Comparison of ENCODE assay signal across 8 cellular contexts in the genomic region with DNA sequence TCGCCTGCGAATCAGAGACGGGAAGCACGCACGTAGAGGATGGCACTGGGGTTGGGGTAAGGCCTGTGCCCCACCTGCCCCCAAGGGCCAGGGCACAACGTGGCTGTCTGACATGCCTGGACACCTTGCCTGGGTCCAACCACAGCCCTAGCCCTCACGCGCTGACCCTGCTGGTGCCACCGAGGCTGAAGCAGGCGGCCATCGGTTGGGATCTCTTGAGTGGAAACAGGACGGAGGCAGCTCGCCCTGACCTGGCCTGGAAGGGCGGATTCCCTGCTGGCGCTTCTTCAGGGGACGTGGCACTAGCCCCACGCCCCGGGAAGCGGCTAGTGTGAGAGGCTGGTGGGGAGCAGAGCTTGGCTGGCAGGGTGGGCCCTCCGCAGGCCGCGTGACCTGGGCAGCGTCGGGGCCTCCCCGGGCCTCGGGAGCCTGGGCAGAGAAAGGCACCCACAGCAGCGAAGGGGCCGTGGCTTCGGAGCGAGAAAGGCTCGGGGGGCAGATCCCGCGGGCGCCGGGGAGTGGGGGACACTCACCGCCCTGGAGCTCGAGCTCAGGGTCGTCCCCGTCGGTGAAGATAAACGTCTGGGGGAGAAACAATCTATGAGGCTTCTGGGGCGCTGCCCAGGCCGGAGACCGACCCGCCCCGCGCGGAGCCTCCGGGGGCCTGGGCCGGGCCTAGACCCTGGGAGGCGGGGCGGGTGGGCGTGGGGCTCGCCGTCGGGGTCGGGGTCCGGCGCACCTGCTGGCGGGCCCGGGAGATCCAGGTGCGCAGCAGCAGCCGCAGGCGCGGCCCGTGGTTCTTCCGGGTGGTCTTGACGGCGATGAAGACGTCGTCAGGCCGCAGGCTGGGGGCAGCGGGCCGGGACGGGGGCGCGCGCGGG. TPM values are rescaled to one million over a fixed set of nuclear protein-coding genes. Genes with fewer than 3 reads are reported as not detected.
A peak's percentile ranks its signal among the peaks of the same experiment; 100 is the strongest.
DNase-seq lines count a peak whose midpoint lies in the region; ATAC-seq and TF ChIP-seq lines count a peak whose summit lies in the region.

No MANE protein-coding gene starts in this region.

- TF ChIP-seq CTCF in WI38 (IDR thresholded peaks at IDR 0.05; ENCODE audit: low read depth, low read length): no peak
- no peak for TF ChIP-seq CTCF in heart left ventricle (IDR thresholded peaks at IDR 0.05)
- TF ChIP-seq CTCF in sigmoid colon (IDR thresholded peaks at IDR 0.05): no peak

- H3K4me3 ChIP-seq in WI38 (ENCODE audit: low read depth, low read length): peak overlapping the region; percentile 85
- H3K4me3 ChIP-seq in heart left ventricle: peak overlapping the region; percentile 63 to 96 (median 82)
- peak overlapping the region; percentile 54 to 90 (median 86) for H3K4me3 ChIP-seq in sigmoid colon

- H3K36me3 Mint-ChIP-seq in activated CD4-positive, alpha-beta T cell treated with anti-CD3 and anti-CD28 coated beads, Interleukin-2, amount 10 ng/mL, durations not matched to agents 7 days and 5 days (ENCODE audit: low read depth): peaks cover 5% of the 10 kb centered on the region

- intact Hi-C loops in heart left ventricle (cut with DNase I) (no loop called here), sigmoid colon (cut with DNase I) (no loop called here)

- no peak for TF ChIP-seq POLR2A in heart left ventricle (IDR thresholded peaks at IDR 0.05)
- TF ChIP-seq POLR2A in sigmoid colon (IDR thresholded peaks at IDR 0.05): no peak

- H3K9me3 Mint-ChIP-seq in activated CD4-positive, alpha-beta T cell treated with anti-CD3 and anti-CD28 coated beads, Interleukin-2, amount 10 ng/mL, durations not matched to agents 7 days and 5 days: no peaks in the 10 kb centered on the region

- peaks cover 23% of the 10 kb centered on the region for H3K4me1 Mint-ChIP-seq in activated CD4-positive, alpha-beta T cell treated with anti-CD3 and anti-CD28 coated beads, Interleukin-2, amount 10 ng/mL, durations not matched to agents 7 days and 5 days

- POLR2A ChIA-PET in activated CD4-positive, alpha-beta T cell treated with anti-CD3 and anti-CD28 coated beads, Interleukin-2, amount 10 ng/mL, durations not matched to agents 7 days and 5 days (lab: Charles Lee): no interaction called here

- H3K27ac Mint-ChIP-seq in activated CD4-positive, alpha-beta T cell treated with anti-CD3 and anti-CD28 coated beads, Interleukin-2, amount 10 ng/mL, durations not matched to agents 7 days and 5 days: peak overlapping the region; percentile 93

- H3K9me3 ChIP-seq in heart left ventricle (no peaks in the 10 kb centered on the region), sigmoid colon (no peaks in the 10 kb centered on the region)

- ATAC-seq in heart left ventricle: peak in 2 of 4 donors; percentile 13 to 16
- ATAC-seq in HG03139 (IDR thresholded peaks at IDR 0.05; ENCODE audit: unreplicated experiment): no peak

- no peak for DNase-seq in activated CD4-positive, alpha-beta T cell treated with anti-CD3 and anti-CD28 coated beads, Interleukin-2, amount 10 ng/mL, durations not matched to agents 7 days and 5 days
- DNase-seq in activated CD4-positive, alpha-beta T cell treated with anti-CD3 and anti-CD28 coated beads for 48 hours: no peak
- peak in 3 of 5 donors; percentile 28 to 71 (median 32) for DNase-seq in heart left ventricle
- DNase-seq in sigmoid colon: no peak
- DNase-seq in NCI-H510A (lab: John Stamatoyannopoulos, UW): no peak
- DNase-seq in retina: no peak

- no peak for TF ChIP-seq EP300 in sigmoid colon (IDR thresholded peaks at IDR 0.05)

- WGBS in heart left ventricle, 4 donors: 12 to 75% (median 17%) methylated on average over 8 to 79 of the region's 79 CpGs
- WGBS in sigmoid colon, 2 donors: 17 to 19% methylated on average over 79 of the region's 79 CpGs

- H3K4me3 Mint-ChIP-seq in activated CD4-positive, alpha-beta T cell treated with anti-CD3 and anti-CD28 coated beads, Interleukin-2, amount 10 ng/mL, durations not matched to agents 7 days and 5 days: peak overlapping the region; percentile 82

- peaks cover 0 to 61% (median 28%) of the 10 kb centered on the region in 9 donors for H3K36me3 ChIP-seq in heart left ventricle
- H3K36me3 ChIP-seq in sigmoid colon: peaks cover 16 to 65% (median 21%) of the 10 kb centered on the region in 4 donors

- H3K27ac ChIP-seq in heart left ventricle (peak overlapping the region in 9 of 12 donors; percentile 38 to 72 (median 58)), sigmoid colon (peak overlapping the region; percentile 46 to 84 (median 72))

- H3K27me3 Mint-ChIP-seq in activated CD4-positive, alpha-beta T cell treated with anti-CD3 and anti-CD28 coated beads, Interleukin-2, amount 10 ng/mL, durations not matched to agents 7 days and 5 days: no peaks in the 10 kb centered on the region

- CTCF ChIA-PET in activated CD4-positive, alpha-beta T cell treated with anti-CD3 and anti-CD28 coated beads, Interleukin-2, amount 10 ng/mL, durations not matched to agents 7 days and 5 days (lab: Charles Lee): interaction anchor here (0.5 to 2.3 kb wide), 6 partner anchors 10 to 135 kb away, joined by 3 to 14 read pairs (median 4); partner anchors contain the start of gene DCXR

- peaks cover 3 to 38% (median 24%) of the 10 kb centered on the region in 12 donors for H3K4me1 ChIP-seq in heart left ventricle
- H3K4me1 ChIP-seq in sigmoid colon: peaks cover 0 to 38% (median 35%) of the 10 kb centered on the region in 4 donors

- H3K27me3 ChIP-seq in heart left ventricle: no peaks in the 10 kb centered on the region
- H3K27me3 ChIP-seq in sigmoid colon: no peaks in the 10 kb centered on the region

RNA-seq across cellular contexts. Expression of gene RFNG, which starts 0.6 kb away (rescaled TPM):
- total RNA-seq in activated CD4-positive, alpha-beta T cell treated with anti-CD3 and anti-CD28 coated beads, Interleukin-2, amount 10 ng/mL, durations not matched to agents 7 days and 5 days: 10 to 100 TPM; 29.0 to 29.8 TPM
- total RNA-seq in heart left ventricle (10 to 100 TPM; 16.4 to 30.6 (median 20.4) TPM), sigmoid colon (10 to 100 TPM; 31.7 to 37.4 (median 33.7) TPM)
- polyA plus RNA-seq in heart left ventricle (10 to 100 TPM; 24.0 to 25.8 TPM), sigmoid colon (10 to 100 TPM; 13.6 to 38.6 (median 23.4) TPM)

RNA-seq across cellular contexts. Expression of gene GPS1, which starts 0.7 kb away (rescaled TPM):
- 10 to 100 TPM; 78.5 to 92.1 TPM for total RNA-seq in activated CD4-positive, alpha-beta T cell treated with anti-CD3 and anti-CD28 coated beads, Interleukin-2, amount 10 ng/mL, durations not matched to agents 7 days and 5 days
- 100 to 1,000 TPM in 2 of 9 donors, 10 to 100 TPM in 7; 76.7 to 151 (median 81.8) TPM for total RNA-seq in heart left ventricle
- polyA plus RNA-seq in heart left ventricle: 10 to 100 TPM; 95.0 to 97.7 TPM
- total RNA-seq in sigmoid colon: 10 to 100 TPM; 64.6 to 75.4 (median 69.8) TPM
- polyA plus RNA-seq in sigmoid colon: 10 to 100 TPM; 67.3 to 83.6 (median 69.1) TPM

RNA-seq across cellular contexts. Expression of gene DCXR, which starts 13.5 kb away (rescaled TPM):
- 100 to 1,000 TPM; 140 to 144 TPM for total RNA-seq in activated CD4-positive, alpha-beta T cell treated with anti-CD3 and anti-CD28 coated beads, Interleukin-2, amount 10 ng/mL, durations not matched to agents 7 days and 5 days
- total RNA-seq in heart left ventricle (100 to 1,000 TPM; 139 to 312 (median 185) TPM), sigmoid colon (10 to 100 TPM; 44.3 to 94.8 (median 86.3) TPM)
- polyA plus RNA-seq in heart left ventricle (100 to 1,000 TPM; 243 to 246 TPM), sigmoid colon (100 to 1,000 TPM; 130 to 163 (median 147) TPM)

RNA-seq across cellular contexts. Expression of gene DUS1L, which starts 14.6 kb away (rescaled TPM):
- 100 to 1,000 TPM; 113 to 127 TPM for total RNA-seq in activated CD4-positive, alpha-beta T cell treated with anti-CD3 and anti-CD28 coated beads, Interleukin-2, amount 10 ng/mL, durations not matched to agents 7 days and 5 days
- total RNA-seq in heart left ventricle: 10 to 100 TPM; 41.5 to 84.7 (median 59.4) TPM
- 100 to 1,000 TPM in 1 of 2 donors, 10 to 100 TPM in 1; 79.7 to 113 TPM for polyA plus RNA-seq in heart left ventricle
- total RNA-seq in sigmoid colon: 10 to 100 TPM; 31.3 to 71.0 (median 54.2) TPM
- polyA plus RNA-seq in sigmoid colon: 100 to 1,000 TPM in 1 of 3 donors, 10 to 100 TPM in 2; 68.5 to 119 (median 84.2) TPM

RNA-seq across cellular contexts. Expression of gene RAC3, which starts 19.5 kb away (rescaled TPM):
- total RNA-seq in activated CD4-positive, alpha-beta T cell treated with anti-CD3 and anti-CD28 coated beads, Interleukin-2, amount 10 ng/mL, durations not matched to agents 7 days and 5 days: 10 to 100 TPM; 12.2 to 13.7 TPM
- 1 to 10 TPM in 7 of 9 donors, under 1 TPM in 2; 0.76 to 2.6 (median 1.5) TPM for total RNA-seq in heart left ventricle
- 1 to 10 TPM; 1.2 to 2.0 TPM for polyA plus RNA-seq in heart left ventricle
- 1 to 10 TPM in 3 of 4 donors, under 1 TPM in 1; 0.99 to 6.1 (median 2.8) TPM for total RNA-seq in sigmoid colon
- polyA plus RNA-seq in sigmoid colon: 10 to 100 TPM in 1 of 3 donors, 1 to 10 TPM in 1, under 1 TPM in 1; 0.60 to 11.8 (median 2.8) TPM

Comparison
In these comparisons a context has a peak if more than half of its experiments do, and no peak if none do; other contexts are left out.
1. DNase-seq: peak in heart left ventricle (3 of 5); none in activated CD4-positive, alpha-beta T cell treated with anti-CD3 and anti-CD28 coated beads, Interleukin-2, amount 10 ng/mL, durations not matched to agents 7 days and 5 days (single experiment), activated CD4-positive, alpha-beta T cell treated with anti-CD3 and anti-CD28 coated beads for 48 hours (single experiment), sigmoid colon (single experiment), NCI-H510A (single experiment) and retina (single experiment).
2. Peak in every context shown above with its lines, with median percentiles within 50 percentile points of each other: H3K4me3 ChIP-seq.